In the genomic region with DNA sequence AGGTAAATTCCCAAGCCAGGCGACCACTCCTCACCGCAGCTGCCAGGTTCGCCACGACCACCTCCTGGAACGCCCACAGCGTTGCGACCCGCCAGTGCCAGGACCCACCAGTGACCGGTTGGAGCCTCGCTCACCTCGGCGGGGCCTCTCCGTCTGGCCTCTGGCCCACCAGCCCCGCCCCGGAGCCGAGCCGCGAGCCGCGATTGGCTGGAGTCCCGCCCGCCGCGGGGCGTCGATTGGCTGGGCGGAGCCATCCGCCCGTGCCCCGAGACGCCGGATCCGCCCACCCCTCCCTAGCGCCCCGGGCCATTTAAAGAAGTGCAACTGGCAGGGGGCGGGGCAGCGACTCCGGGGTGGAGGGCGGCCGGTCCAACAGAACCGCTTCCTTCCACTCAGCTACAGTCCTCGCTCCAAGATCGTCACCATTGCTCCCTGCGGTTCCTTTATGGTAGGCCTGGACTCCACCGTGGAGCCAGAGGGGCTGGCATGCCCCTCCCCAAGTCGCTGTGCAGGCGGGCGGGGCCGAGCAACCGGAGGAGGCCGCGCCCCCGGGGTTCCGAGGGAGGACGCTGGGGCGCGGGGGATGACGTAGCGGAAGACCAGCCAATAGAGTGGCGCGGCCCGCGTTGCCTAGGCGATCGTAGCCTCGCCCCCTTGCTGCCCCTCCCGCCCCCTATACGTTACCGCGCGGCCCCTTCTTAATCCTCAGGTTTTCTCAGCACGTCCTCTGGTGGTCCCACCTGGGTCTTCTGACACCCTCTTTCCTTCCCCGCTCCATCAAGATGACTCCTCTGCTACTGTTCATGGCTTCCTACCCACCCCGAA, we compare ENCODE assay signal across 8 cellular contexts. TPM values are rescaled to one million over a fixed set of nuclear protein-coding genes. Genes with fewer than 3 reads are reported as not detected.
DNase-seq lines count a peak whose midpoint lies in the region; ATAC-seq, FAIRE-seq and TF ChIP-seq lines count a peak whose summit lies in the region.

A gene with protein sequence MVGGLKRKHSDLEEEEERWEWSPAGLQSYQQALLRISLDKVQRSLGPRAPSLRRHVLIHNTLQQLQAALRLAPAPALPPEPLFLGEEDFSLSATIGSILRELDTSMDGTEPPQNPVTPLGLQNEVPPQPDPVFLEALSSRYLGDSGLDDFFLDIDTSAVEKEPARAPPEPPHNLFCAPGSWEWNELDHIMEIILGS (minus strand): TSS at position 155 of the 825 bp plus-strand sequence. CDS start 2,255 bp downstream, outside the sequence.

- CTCF ChIA-PET in T-cell (lab: Charles Lee) = interaction anchor here in 1 of 2 donors (1.2 to 1.9 kb wide), 2 partner anchors 20 to 140 kb away, joined by 3 to 4 read pairs; no protein-coding TSS in a partner anchor

- peak within 1 kb of the TSS; percentile 98 to 100 (median 100) for H3K4me3 Mint-ChIP-seq in T-cell

- TF ChIP-seq POLR2A in GM12892 (IDR thresholded peaks at IDR 0.05; ENCODE audit: low read depth, low read length) (peak; percentile 89), adrenal gland (IDR thresholded peaks at IDR 0.05) (peak; percentile 81 to 95), prostate gland (IDR thresholded peaks at IDR 0.05) (peak; percentile 99)

- TF ChIP-seq CTCF in adrenal gland (IDR thresholded peaks at IDR 0.05) = no peak
- peak in 6 of 9 donors; percentile 15 to 51 (median 39) for TF ChIP-seq CTCF in heart right ventricle (IDR thresholded peaks at IDR 0.05)
- TF ChIP-seq CTCF in prostate gland (IDR thresholded peaks at IDR 0.05) = peak in 2 of 4 experiments; percentile 27 to 29

- H3K4me1 ChIP-seq in adrenal gland (replicated peaks in 1 of 2) (peaks cover 10 to 19% of the 10 kb centered on the region in 2 donors), heart right ventricle (peaks cover 10 to 38% (median 27%) of the 10 kb centered on the region in 9 donors), prostate gland (replicated peaks) (peaks cover 19% of the 10 kb centered on the region)

- peak; percentile 97 for DNase-seq in GM12892 (ENCODE audit: insufficient read length)
- DNase-seq in NCI-H146 (lab: John Stamatoyannopoulos, UW) = peak; percentile 94
- DNase-seq in T-cell = peak; percentile 92 to 98 (median 96)
- peak; percentile 97 to 99 (median 98) for DNase-seq in adrenal gland
- DNase-seq in heart right ventricle = peak; percentile 97
- peak; percentile 97 for DNase-seq in prostate gland (ENCODE audit: low spot score)
- peak; percentile 98 for DNase-seq in ureter (ENCODE audit: low spot score)

- H3K27me3 ChIP-seq in adrenal gland (no peaks in the 10 kb centered on the region), heart right ventricle (no peaks in the 10 kb centered on the region), prostate gland (replicated peaks; ENCODE audit: insufficient read depth) (no peaks in the 10 kb centered on the region)

- 0 to 3% (median 1%) methylated on average over 5 to 74 of the region's 74 CpGs for WGBS in adrenal gland, 4 donors
- 0 to 1% methylated on average over 73 to 74 of the region's 74 CpGs for WGBS in heart right ventricle, 2 donors
- WGBS in prostate gland = under 1% methylated on average over 52 of the region's 74 CpGs

- peak within 1 kb of the TSS; percentile 97 to 99 for H3K27ac Mint-ChIP-seq in T-cell

- FAIRE-seq in GM12892 (lab: Jason Lieb, UNC) = peak; percentile 94

- H3K9me3 ChIP-seq in adrenal gland (replicated peaks in 1 of 3) (no peaks in the 10 kb centered on the region), heart right ventricle (no peaks in the 10 kb centered on the region), prostate gland (no peaks in the 10 kb centered on the region)

- H3K9me3 Mint-ChIP-seq in T-cell = no peaks in the 10 kb centered on the region

- peak; percentile 61 for ATAC-seq in HG02852 (IDR thresholded peaks at IDR 0.05; ENCODE audit: unreplicated experiment)
- peak; percentile 73 to 80 (median 76) for ATAC-seq in T-cell (replicated peaks in 1 of 4)
- ATAC-seq in heart right ventricle = peak; percentile 82 to 90 (median 88)

- no peaks in the 10 kb centered on the region for H3K27me3 Mint-ChIP-seq in T-cell

- H3K4me3 ChIP-seq in adrenal gland = peak within 1 kb of the TSS; percentile 75 to 94 (median 86)
- peak within 1 kb of the TSS; percentile 70 to 96 (median 85) for H3K4me3 ChIP-seq in heart right ventricle
- H3K4me3 ChIP-seq in prostate gland = peak within 1 kb of the TSS; percentile 85 to 97

- peaks cover 18 to 19% (median 18%) of the 10 kb centered on the region in 3 donors for H3K4me1 Mint-ChIP-seq in T-cell

- peaks cover 7% of the 10 kb centered on the region for H3K36me3 Mint-ChIP-seq in T-cell

- POLR2A ChIA-PET in T-cell (lab: Charles Lee) = interaction anchor here (0.7 to 1.9 kb wide), 2 partner anchors 18 to 22 kb away, joined by 6 to 10 read pairs; partner anchors contain the start of gene SERTAD1 (in 1 of the 2)

- intact Hi-C loops in adrenal gland (cut with DNase I) = no loop called here
- intact Hi-C loops in heart right ventricle (cut with DNase I) = loop anchor here in 6 of 10 donors (1.0 to 10.0 kb wide), 6 partner anchors 11 to 100 kb away; partner anchors contain the start of genes BLVRB (in 2 of the 6), C19orf47 (in 2 of the 6), PLD3 (in 2 of the 6) and SERTAD1 (in 1 of the 6)
- intact Hi-C loops in prostate gland (cut with DNase I) = loop anchor here (1.0 to 10.0 kb wide), 3 partner anchors 20 to 150 kb away; partner anchors contain the start of gene BLVRB

- peaks cover 0 to 31% of the 10 kb centered on the region in 2 donors for H3K36me3 ChIP-seq in adrenal gland (replicated peaks in 1 of 2)
- peaks cover 0 to 57% (median 36%) of the 10 kb centered on the region in 9 donors for H3K36me3 ChIP-seq in heart right ventricle
- peaks cover 0 to 12% of the 10 kb centered on the region in 2 donors for H3K36me3 ChIP-seq in prostate gland

- H3K27ac ChIP-seq in adrenal gland (peak within 1 kb of the TSS; percentile 80 to 99 (median 94)), heart right ventricle (peak within 1 kb of the TSS; percentile 80 to 100 (median 97)), prostate gland (peak within 1 kb of the TSS; percentile 99)

RNA-seq across cellular contexts. Expression of the gene that starts here (rescaled TPM):
- polyA plus RNA-seq in GM12892 (2012; ENCODE audit: missing spikeins) = 13.0 TPM
- total RNA-seq in T-cell (10 to 100 TPM; 17.4 to 26.7 (median 24.7) TPM), adrenal gland (10 to 100 TPM; 15.2 to 34.9 (median 29.5) TPM), heart right ventricle (10 to 100 TPM; 19.4 to 37.5 (median 27.4) TPM), prostate gland (10 to 100 TPM; 22.7 to 37.3 TPM), ureter (34.3 TPM)
- polyA plus RNA-seq in adrenal gland (10 to 100 TPM; 12.1 to 60.2 (median 32.4) TPM), heart right ventricle (10 to 100 TPM; 35.3 to 35.6 TPM)

Comparison
In these comparisons a context has a peak if more than half of its experiments do, and no peak if none do; other contexts are left out.
1. Peak in every context shown above with its lines: DNase-seq, ATAC-seq, H3K4me3 ChIP-seq and H3K27ac ChIP-seq.
2. CTCF ChIP-seq: peak in heart right ventricle (6 of 9); none in adrenal gland (0 of 6).
3. intact Hi-C loops: an anchor here in heart right ventricle (1.0 to 10.0 kb wide) and prostate gland (1.0 to 10.0 kb wide); none called in adrenal gland.